4 cellular contexts compared by ENCODE assay signal in genomic region chr6:134640229-134640628, GRCh38.
"Had no signal": no experiment of that assay in that cellular context is flagged by ENCODE, and none has a peak within 500 bp of the region (broad histone marks: within the 10 kb centered on the region; RNA-seq: fewer than 3 reads in every experiment).

No MANE protein-coding gene starts in this region.

- H3K79me2 ChIP-seq: hepatocyte had no signal

- H3K9me3 ChIP-seq: gastroesophageal sphincter, upper lobe of left lung had no signal

- DNase-seq: activated gamma-delta T cell had no signal

- H3K4me2 ChIP-seq: hepatocyte had no signal

- H2AFZ ChIP-seq: hepatocyte had no signal

- H3K4me3 ChIP-seq: gastroesophageal sphincter, hepatocyte, upper lobe of left lung had no signal

- H3K27me3 ChIP-seq: gastroesophageal sphincter, hepatocyte, upper lobe of left lung had no signal

- H3K4me1 ChIP-seq: gastroesophageal sphincter had no signal

- H3K36me3 ChIP-seq: gastroesophageal sphincter, upper lobe of left lung had no signal

- H3K27ac ChIP-seq: gastroesophageal sphincter, hepatocyte had no signal
